Comparison of ENCODE assay signal across 10 cellular contexts in genomic region chr2:174024524-174025270, GRCh38. TPM values are rescaled to one million over a fixed set of nuclear protein-coding genes. Genes with fewer than 3 reads are reported as not detected.
DNase-seq lines count a peak whose midpoint lies in the region; ATAC-seq and TF ChIP-seq lines count a peak whose summit lies in the region.
"Had no signal": no experiment of that assay in that cellular context is flagged by ENCODE, and none has a peak within 500 bp of the region (broad histone marks: within the 10 kb centered on the region; RNA-seq: fewer than 3 reads in every experiment).

No MANE protein-coding gene starts in this region.

- intact Hi-C loops in left cardiac atrium (cut with DNase I) (no loop called here), sigmoid colon (cut with DNase I) (no loop called here)

- H3K9ac ChIP-seq in ES-I3 (ENCODE audit: low read depth, low read length) = 0 out of 2 replicates have a peak overlapping the region, but pooled peaks have one; percentile 3

- WGBS in sigmoid colon, 2 donors = 66% methylated on average over 14 of the region's 14 CpGs

- peak; percentile 59 to 70 for ATAC-seq in left cardiac atrium

- H3K36me3 ChIP-seq in ES-I3 (ENCODE audit: insufficient read depth, low read length) = no peaks in the 10 kb centered on the region
- H3K36me3 ChIP-seq in sigmoid colon = no peaks in the 10 kb centered on the region

- no peaks in the 10 kb centered on the region for H3K27me3 ChIP-seq in sigmoid colon

- peak overlapping the region; percentile 21; the same call in 1 of the 2 replicates for H3K27ac ChIP-seq in VCaP
- H3K27ac ChIP-seq in sigmoid colon = peak overlapping the region; percentile 69 to 83 (median 75)

- in situ Hi-C loops in ACHN (cut with HindIII; ENCODE audit: low pct_ligation_motif_present, low pct_unique_long_range_greater_than_20kb, low sequenced_read_pairs) = no loop called here

- DNase-seq in left cardiac atrium (peak; percentile 86), sigmoid colon (peak; percentile 96), NCI-H2081 treated with DMSO at 0.1 percent for 48 hours (lab: John Stamatoyannopoulos, UW) (no peak), ACHN (no peak), NCI-H748 (lab: John Stamatoyannopoulos, UW; ENCODE audit: unreplicated experiment) (no peak)
- DNase-seq in stimulated activated CD4-positive, alpha-beta T cell treated with anti-CD3 and anti-CD28 coated beads, Interleukin-1b, Interleukin-23, amount 100 ng/mL, for 48 hours = no peak
- DNase-seq: cerebellar nuclear complex, NCI-H2107 had no signal

- no peak for TF ChIP-seq POLR2A in sigmoid colon (IDR thresholded peaks at IDR 0.05)

- H3K9me3 ChIP-seq in ES-I3 (ENCODE audit: control insufficient read depth, insufficient read depth, low read length) (no peaks in the 10 kb centered on the region; the same call in 1 of the 2 replicates), sigmoid colon (no peaks in the 10 kb centered on the region)

- TF ChIP-seq EP300 in sigmoid colon (IDR thresholded peaks at IDR 0.05) = no peak

- H3K4me3 ChIP-seq in sigmoid colon = no peak overlapping the region

- TF ChIP-seq CTCF in VCaP (conservative IDR thresholded peaks at IDR 0.05) (no peak), sigmoid colon (IDR thresholded peaks at IDR 0.05) (no peak)

- H3K4me1 ChIP-seq in ES-I3 (ENCODE audit: insufficient read depth, low read length) = peaks cover 26% of the 10 kb centered on the region
- peaks cover 0 to 41% (median 26%) of the 10 kb centered on the region in 4 donors for H3K4me1 ChIP-seq in sigmoid colon

RNA-seq across cellular contexts. Expression of gene SP3, which starts 59.5 kb away (rescaled TPM):
- total RNA-seq in left cardiac atrium (10 to 100 TPM; 42.9 to 49.0 TPM), sigmoid colon (100 to 1,000 TPM in 3 of 4 donors, 10 to 100 TPM in 1; 67.9 to 120 (median 107) TPM)
- polyA plus RNA-seq in sigmoid colon = 10 to 100 TPM; 24.6 to 32.4 (median 25.0) TPM

Comparison
In these comparisons a context has a peak if more than half of its experiments do, and no peak if none do; other contexts are left out.
1. DNase-seq: peak in left cardiac atrium (single experiment) and sigmoid colon (single experiment); none in NCI-H2081 treated with DMSO at 0.1 percent for 48 hours (single experiment), ACHN (single experiment), NCI-H748 (single experiment) and stimulated activated CD4-positive, alpha-beta T cell treated with anti-CD3 and anti-CD28 coated beads, Interleukin-1b, Interleukin-23, amount 100 ng/mL, for 48 hours (single experiment).